Comparison of ENCODE assay signal across 32 cellular contexts in genomic region chr5:125112196-125112595, GRCh38.
DNase-seq lines count a peak whose midpoint lies in the region; ATAC-seq and TF ChIP-seq lines count a peak whose summit lies in the region.
"Had no signal": no experiment of that assay in that cellular context is flagged by ENCODE, and none has a peak within 500 bp of the region (broad histone marks: within the 10 kb centered on the region; RNA-seq: fewer than 3 reads in every experiment).

No MANE protein-coding gene starts in this region.

- H3K4me3 Mint-ChIP-seq in effector memory CD8-positive, alpha-beta T cell = no peak overlapping the region
- no peak overlapping the region for H3K4me3 Mint-ChIP-seq in endothelial cell (ENCODE audit: unreplicated experiment)
- H3K4me3 Mint-ChIP-seq: activated CD4-positive, alpha-beta memory T cell treated with anti-CD3 and anti-CD28 coated beads for 36 hours; CD4-positive, CD25-positive, alpha-beta regulatory T cell had no signal

- no peak overlapping the region for H3K27ac Mint-ChIP-seq in effector memory CD8-positive, alpha-beta T cell
- H3K27ac Mint-ChIP-seq in endothelial cell (ENCODE audit: unreplicated experiment) = no peak overlapping the region
- H3K27ac Mint-ChIP-seq: activated CD4-positive, alpha-beta memory T cell treated with anti-CD3 and anti-CD28 coated beads for 36 hours; CD4-positive, CD25-positive, alpha-beta regulatory T cell; progenitor cell of endocrine pancreas had no signal

- H3K4me3 ChIP-seq in foreskin fibroblast (ENCODE audit: low read depth in 1 of 2, low read length in 2 of 2) (no peak overlapping the region), smooth muscle cell (no peak overlapping the region)
- H3K4me3 ChIP-seq: heart left ventricle, vagina had no signal

- no peaks in the 10 kb centered on the region for H3K4me1 ChIP-seq in smooth muscle cell (ENCODE audit: low read depth)
- H3K4me1 ChIP-seq: heart left ventricle, vagina had no signal

- H3K4me1 Mint-ChIP-seq in effector memory CD8-positive, alpha-beta T cell (ENCODE audit: low read depth in 2 of 2) = no peaks in the 10 kb centered on the region
- peaks cover 5% of the 10 kb centered on the region for H3K4me1 Mint-ChIP-seq in endothelial cell (ENCODE audit: unreplicated experiment)
- H3K4me1 Mint-ChIP-seq: CD4-positive, CD25-positive, alpha-beta regulatory T cell had no signal

- WGBS in smooth muscle cell (ENCODE audit: low lambda C conversion rate) = 25% methylated on average over 2 of the region's 2 CpGs

- H3K36me3 ChIP-seq in smooth muscle cell (ENCODE audit: low read depth) = no peaks in the 10 kb centered on the region
- H3K36me3 ChIP-seq: heart left ventricle, neutrophil, vagina had no signal

- H3K27me3 ChIP-seq in smooth muscle cell (ENCODE audit: low read depth) = no peaks in the 10 kb centered on the region
- H3K27me3 ChIP-seq: heart left ventricle, neutrophil, vagina had no signal

- H3F3A ChIP-seq in smooth muscle cell (ENCODE audit: low read depth) = peaks cover 8% of the 10 kb centered on the region

- H3K27ac ChIP-seq in smooth muscle cell (ENCODE audit: low read depth) = peak overlapping the region; percentile 64
- H3K27ac ChIP-seq: 22Rv1, heart left ventricle, neutrophil, RWPE1, vagina had no signal

- no peaks in the 10 kb centered on the region for H4K20me1 ChIP-seq in smooth muscle cell (ENCODE audit: low read depth)

- H3K4me2 ChIP-seq in smooth muscle cell = peak overlapping the region; percentile 4

- H3K27me3 Mint-ChIP-seq in effector memory CD8-positive, alpha-beta T cell = no peaks in the 10 kb centered on the region
- H3K27me3 Mint-ChIP-seq in endothelial cell (ENCODE audit: unreplicated experiment) = no peaks in the 10 kb centered on the region
- H3K27me3 Mint-ChIP-seq: activated CD4-positive, alpha-beta memory T cell treated with anti-CD3 and anti-CD28 coated beads for 36 hours; CD4-positive, CD25-positive, alpha-beta regulatory T cell; progenitor cell of endocrine pancreas had no signal

- DNase-seq in DMS53 (lab: John Stamatoyannopoulos, UW) (peak; percentile 8), DMS53 treated with DMSO at 0.1 percent for 48 hours (lab: John Stamatoyannopoulos, UW; ENCODE audit: unreplicated experiment) (no peak), amniotic epithelial cell (ENCODE audit: low read depth) (peak; percentile 69), foreskin fibroblast (peak; percentile 55 to 67), smooth muscle cell (lab: John Stamatoyannopoulos, UW; ENCODE audit: unreplicated experiment) (no peak), endothelial cell (ENCODE audit: low spot score) (no peak)
- DNase-seq in effector memory CD8-positive, alpha-beta T cell = no peak
- DNase-seq: activated CD4-positive, alpha-beta memory T cell treated with anti-CD3 and anti-CD28 coated beads for 36 hours; activated CD4-positive, CD25-positive, alpha-beta regulatory T cell treated with anti-CD3 and anti-CD28 coated beads, Interleukin-2, amount 50 U/mL, for 72 hours; activated CD8-positive, alpha-beta memory T cell treated with anti-CD3 and anti-CD28 coated beads, Interleukin-2, amount 50 U/mL, for 4 hours; activated naive CD4-positive, alpha-beta T cell treated with anti-CD3 and anti-CD28 coated beads, Interleukin-2, amount 50 U/mL, for 16 hours; amygdala; CD4-positive, CD25-positive, alpha-beta regulatory T cell; GDM1; heart left ventricle; left colon; mesendoderm; NCI-H1092 treated with DMSO at 0.1 percent for 48 hours; NCI-H187 treated with DMSO at 0.1 percent for 48 hours; NCI-H2227 treated with DMSO at 0.1 percent for 48 hours; NCI-H69; stimulated activated CD4-positive, alpha-beta T cell treated with anti-CD3 and anti-CD28 coated beads, Interleukin-15, amount 100 ng/mL, for 24 hours; stimulated activated naive CD4-positive, alpha-beta T cell; T-helper 2 cell had no signal

- H3K9ac ChIP-seq in smooth muscle cell (ENCODE audit: low read depth) = no peak overlapping the region

- no peak for ATAC-seq in effector memory CD8-positive, alpha-beta T cell (replicated peaks)
- no peak for ATAC-seq in HG03045 (IDR thresholded peaks at IDR 0.05; ENCODE audit: unreplicated experiment)
- ATAC-seq: heart left ventricle, sciatic nerve, SK-N-SH treated with all-trans-retinoic acid at 6 μM for 48 hours had no signal

- no peaks in the 10 kb centered on the region for H3K79me2 ChIP-seq in smooth muscle cell (ENCODE audit: low read depth)

- no peaks in the 10 kb centered on the region for H3K9me3 ChIP-seq in smooth muscle cell (replicated peaks; ENCODE audit: low read depth)
- H3K9me3 ChIP-seq: neutrophil, vagina had no signal

- peaks cover 11 to 18% of the 10 kb centered on the region in 2 donors for H3K9me3 Mint-ChIP-seq in effector memory CD8-positive, alpha-beta T cell
- no peaks in the 10 kb centered on the region for H3K9me3 Mint-ChIP-seq in endothelial cell (ENCODE audit: unreplicated experiment)

- no peaks in the 10 kb centered on the region for H3K36me3 Mint-ChIP-seq in effector memory CD8-positive, alpha-beta T cell (ENCODE audit: insufficient read depth)
- H3K36me3 Mint-ChIP-seq in endothelial cell (ENCODE audit: low read depth, unreplicated experiment) = no peaks in the 10 kb centered on the region
- H3K36me3 Mint-ChIP-seq: activated CD4-positive, alpha-beta memory T cell treated with anti-CD3 and anti-CD28 coated beads for 36 hours; CD4-positive, CD25-positive, alpha-beta regulatory T cell had no signal

- H2AFZ ChIP-seq in smooth muscle cell (ENCODE audit: low read depth) = no peak overlapping the region

- no peak for TF ChIP-seq CTCF in foreskin fibroblast (IDR thresholded peaks at IDR 0.05; ENCODE audit: low read depth, low read length)
- no peak for TF ChIP-seq CTCF in smooth muscle cell (IDR thresholded peaks at IDR 0.05; ENCODE audit: borderline replicate concordance, insufficient read depth, poor library complexity, severe bottlenecking)
- TF ChIP-seq CTCF in endothelial cell (IDR thresholded peaks at IDR 0.05; ENCODE audit: unreplicated experiment) = no peak

Comparison
In these comparisons a context has a peak if more than half of its experiments do, and no peak if none do; other contexts are left out.
1. DNase-seq: peak in DMS53 (single experiment), amniotic epithelial cell (single experiment) and foreskin fibroblast (2 of 2); none in DMS53 treated with DMSO at 0.1 percent for 48 hours (single experiment), smooth muscle cell (single experiment), effector memory CD8-positive, alpha-beta T cell (0 of 3) and endothelial cell (single experiment).